ENCODE assay signal across 1 cellular context in the genomic region with DNA sequence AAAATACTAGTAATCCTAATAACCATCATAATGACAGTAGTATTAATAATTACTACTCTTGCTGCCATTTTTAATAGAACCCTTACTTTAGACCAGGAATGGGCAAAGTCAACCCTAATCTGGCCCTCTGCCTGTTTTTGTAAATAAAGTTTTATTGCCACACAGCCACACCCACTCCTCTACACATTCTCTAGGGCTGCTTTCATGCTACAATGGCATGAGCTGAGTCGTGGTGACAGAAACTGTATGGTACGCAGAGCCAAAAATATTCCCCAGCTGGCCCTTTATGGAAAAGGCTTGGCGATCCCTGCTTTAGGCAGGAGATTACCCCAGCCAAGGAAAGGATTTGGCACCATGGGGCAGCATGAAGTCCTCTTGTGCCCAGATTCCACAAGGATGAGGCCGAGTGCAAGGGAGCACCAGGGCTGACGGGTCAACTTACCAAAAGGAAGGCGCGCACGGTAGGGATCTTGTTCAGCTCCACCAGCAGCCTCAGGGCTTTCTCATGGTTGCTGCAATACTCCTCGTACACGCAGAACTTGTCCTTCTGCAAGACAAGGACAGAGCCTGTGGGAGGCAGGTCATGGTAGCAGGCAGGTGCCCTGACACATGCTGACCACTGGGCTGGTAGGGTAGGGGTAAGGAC.
TF ChIP-seq lines count a peak whose summit lies in the region.

No MANE protein-coding gene starts in this region.

TF ChIP-seq in GM12878, 131 proteins besides CTCF, POLR2A, EP300 and RAD21:
- TF ChIP-seq ZBTB40 (IDR thresholded peaks at IDR 0.05; ENCODE audit: borderline replicate concordance) (peak; percentile 72), NR2F1 (conservative IDR thresholded peaks at IDR 0.05) (no peak)
